Comparison of ENCODE assay signal across 31 cellular contexts in genomic region chr1:11493972-11494655, GRCh38. TPM values are rescaled to one million over a fixed set of nuclear protein-coding genes. Genes with fewer than 3 reads are reported as not detected.
"Had no signal": no experiment of that assay in that cellular context is flagged by ENCODE, and none has a peak within 500 bp of the region (broad histone marks: within the 10 kb centered on the region; RNA-seq: fewer than 3 reads in every experiment).

No MANE protein-coding gene starts in this region.

- H3K27ac ChIP-seq: left lung, lower lobe of right lung, neural progenitor cell, neutrophil, ovary, suprapubic skin, thoracic aorta, tibial artery, upper lobe of right lung had no signal

- H3K27me3 ChIP-seq: ovary had no signal

- FAIRE-seq: keratinocyte, urothelium cell line had no signal

- H3K9me3 ChIP-seq: left lung, lower lobe of right lung, neutrophil, ovary, suprapubic skin, thoracic aorta, tibial artery, upper lobe of right lung had no signal

- H3K36me3 ChIP-seq: left lung, lower lobe of right lung, neural progenitor cell, neutrophil, ovary, suprapubic skin, thoracic aorta, tibial artery, upper lobe of right lung had no signal

- H3K4me3 ChIP-seq: left lung, lower lobe of right lung, neural progenitor cell, ovary, smooth muscle cell, suprapubic skin, thoracic aorta, tibial artery, upper lobe of right lung had no signal

- H2AFZ ChIP-seq: neural progenitor cell had no signal

- H3K4me1 ChIP-seq: left lung, lower lobe of right lung, suprapubic skin, tibial artery, upper lobe of right lung had no signal

- H3K4me2 ChIP-seq: neural progenitor cell, smooth muscle cell had no signal

- DNase-seq: hippocampal formation; kidney glomerular epithelial cell; left colon; left lung; lower lobe of right lung; mammary epithelial cell; mesenchymal stem cell; naive B cell; natural killer cell; nephron progenitor cell; occipital lobe; ovary; right cardiac atrium; stimulated activated CD4-positive, alpha-beta T cell treated with anti-CD3 and anti-CD28 coated beads, Interleukin-1b, Interleukin-23, amount 100 ng/mL, for 48 hours; stimulated activated CD4-positive, alpha-beta T cell treated with anti-CD3 and anti-CD28 coated beads, Interleukin-2, amount 100 ng/mL, for 48 hours; stimulated activated CD4-positive, alpha-beta T cell treated with anti-CD3 and anti-CD28 coated beads, Interleukin-4, amount 100 ng/mL, for 4 hours; stimulated activated CD8-positive, alpha-beta memory T cell treated with anti-CD3 and anti-CD28 coated beads, Interleukin-4, amount 100 ng/mL, for 48 hours; stimulated activated naive CD4-positive, alpha-beta T cell treated with Interleukin-2 at 50 U/mL for 16 hours; tibial artery; trophoblast cell; upper lobe of right lung had no signal

- ATAC-seq: left colon; left lung; lower lobe of right lung; natural killer cell; right cardiac atrium; stimulated activated memory B cell treated with anti-CD40 and anti-IgM and Interleukin-4, amounts not matched to agents 10 μg/mL and 1 μg/mL and 100 μg/mL, for 72 hours; upper lobe of right lung had no signal

RNA-seq across cellular contexts. Expression of gene DISP3, which starts 15.2 kb away (rescaled TPM):
- total RNA-seq: skeletal muscle tissue, smooth muscle cell, subcutaneous adipose tissue, suprapubic skin, thoracic aorta, upper lobe of right lung had no signal
